ENCODE assay signal across 1 cellular context in genomic region chr6:110951986-110952794, GRCh38.
TF ChIP-seq lines count a peak whose summit lies in the region.

No MANE protein-coding gene starts in this region.

TF ChIP-seq in HepG2, 621 proteins besides CTCF, POLR2A, EP300 and RAD21 (continued from another document and continues in another):
- peak; percentile 38; the same call in 1 of the 2 replicates for TF ChIP-seq ARID4A (CRISPR knock-in tag; IDR thresholded peaks at IDR 0.05; ENCODE audit: borderline replicate concordance)
- TF ChIP-seq NFATC3 (CRISPR knock-in tag; IDR thresholded peaks at IDR 0.05): 0 out of 2 replicates have a peak, but pooled peaks have one; percentile 55
- TF ChIP-seq EED (CRISPR knock-in tag; IDR thresholded peaks at IDR 0.05): no peak
- TF ChIP-seq TBX3 (IDR thresholded peaks at IDR 0.05; ENCODE audit: borderline replicate concordance): peak; percentile 10; the same call in 1 of the 2 replicates
- TF ChIP-seq ZNF678 (CRISPR knock-in tag; IDR thresholded peaks at IDR 0.05): no peak
- TF ChIP-seq FOXA1 (IDR thresholded peaks at IDR 0.05): no peak
- TF ChIP-seq FOXA1 (CRISPR knock-in tag; IDR thresholded peaks at IDR 0.05): peak; percentile 57
- TF ChIP-seq ZNF33B (CRISPR knock-in tag; IDR thresholded peaks at IDR 0.05): no peak
- no peak; the same call in 1 of the 2 replicates for TF ChIP-seq ZNF503 (CRISPR knock-in tag; IDR thresholded peaks at IDR 0.05)
- TF ChIP-seq IRF9 (CRISPR knock-in tag; IDR thresholded peaks at IDR 0.05; ENCODE audit: borderline replicate concordance): no peak
- peak; percentile 46 for TF ChIP-seq THRA (CRISPR knock-in tag; IDR thresholded peaks at IDR 0.05; ENCODE audit: borderline replicate concordance)
- no peak for TF ChIP-seq AGO1 (IDR thresholded peaks at IDR 0.05; ENCODE audit: low read depth, low read length, poor library complexity, severe bottlenecking)
- no peak for TF ChIP-seq ZNF556 (CRISPR knock-in tag; IDR thresholded peaks at IDR 0.05; ENCODE audit: borderline replicate concordance)
- TF ChIP-seq PREB (CRISPR knock-in tag; IDR thresholded peaks at IDR 0.05): no peak
- no peak for TF ChIP-seq RFX3 (CRISPR knock-in tag; IDR thresholded peaks at IDR 0.05)
- TF ChIP-seq REL (CRISPR knock-in tag; conservative IDR thresholded peaks at IDR 0.05): no peak
- no peak for TF ChIP-seq ZNF616 (CRISPR knock-in tag; IDR thresholded peaks at IDR 0.05; ENCODE audit: low read depth)
- TF ChIP-seq ZSCAN21 (CRISPR knock-in tag; IDR thresholded peaks at IDR 0.05; ENCODE audit: borderline replicate concordance): no peak
- no peak for TF ChIP-seq SMAD1 (CRISPR knock-in tag; IDR thresholded peaks at IDR 0.05; ENCODE audit: borderline replicate concordance, low read depth)
- no peak for TF ChIP-seq MXD1 (CRISPR knock-in tag; IDR thresholded peaks at IDR 0.05)
- TF ChIP-seq EEA1 (CRISPR knock-in tag; IDR thresholded peaks at IDR 0.05; ENCODE audit: borderline replicate concordance): no peak
- TF ChIP-seq ZNF644 (CRISPR knock-in tag; IDR thresholded peaks at IDR 0.05; ENCODE audit: low read depth): peak; percentile 25; the same call in 1 of the 2 replicates
- TF ChIP-seq ZNF33A (CRISPR knock-in tag; IDR thresholded peaks at IDR 0.05; ENCODE audit: borderline replicate concordance): no peak
- no peak for TF ChIP-seq RBAK (CRISPR knock-in tag; IDR thresholded peaks at IDR 0.05)
- TF ChIP-seq CHD4 (IDR thresholded peaks at IDR 0.05; ENCODE audit: borderline replicate concordance, low read length): no peak
- TF ChIP-seq BCLAF1 (IDR thresholded peaks at IDR 0.05): no peak
- TF ChIP-seq TCF12 (IDR thresholded peaks at IDR 0.05): no peak
- TF ChIP-seq TCF12 (CRISPR knock-in tag; IDR thresholded peaks at IDR 0.05): no peak
- TF ChIP-seq ARNT2 (CRISPR knock-in tag; IDR thresholded peaks at IDR 0.05; ENCODE audit: low read depth): no peak
- no peak for TF ChIP-seq ZNF781 (CRISPR knock-in tag; IDR thresholded peaks at IDR 0.05; ENCODE audit: borderline replicate concordance, not compliant biosample characterization)
- TF ChIP-seq FOXK1 (CRISPR knock-in tag; IDR thresholded peaks at IDR 0.05; ENCODE audit: borderline replicate concordance, low read depth): no peak
- peak; percentile 72; the same call in 1 of the 2 replicates for TF ChIP-seq SIX1 (CRISPR knock-in tag; IDR thresholded peaks at IDR 0.05; ENCODE audit: borderline replicate concordance)
- TF ChIP-seq THAP11 (CRISPR knock-in tag; IDR thresholded peaks at IDR 0.05): peak; percentile 70
- TF ChIP-seq AFF4 (CRISPR knock-in tag; IDR thresholded peaks at IDR 0.05): no peak
- no peak for TF ChIP-seq SALL2 (CRISPR knock-in tag; IDR thresholded peaks at IDR 0.05)
